ENCODE assay signal across 27 cellular contexts in genomic region chr17:77701996-77702395, GRCh38.
DNase-seq lines count a peak whose midpoint lies in the region; ATAC-seq and TF ChIP-seq lines count a peak whose summit lies in the region.
"Had no signal": no experiment of that assay in that cellular context is flagged by ENCODE, and none has a peak within 500 bp of the region (broad histone marks: within the 10 kb centered on the region; RNA-seq: fewer than 3 reads in every experiment).

No MANE protein-coding gene starts in this region.

- H3K4me3 ChIP-seq in GM23338 = no peak overlapping the region
- H3K4me3 ChIP-seq: GM12878 had no signal

- H3K9me3 Mint-ChIP-seq in GM23338 = peaks cover 52% of the 10 kb centered on the region
- H3K9me3 Mint-ChIP-seq in memory B cell = peaks cover 25% of the 10 kb centered on the region
- peaks cover 54% of the 10 kb centered on the region for H3K9me3 Mint-ChIP-seq in WTC11

- H3K4me1 ChIP-seq in GM23338 (ENCODE audit: insufficient read depth) = peaks cover 6% of the 10 kb centered on the region; the same call in 1 of the 2 replicates

- H3K27ac Mint-ChIP-seq in GM23338 (no peak overlapping the region), memory B cell (no peak overlapping the region), WTC11 (no peak overlapping the region)
- H3K27ac Mint-ChIP-seq: IgD-negative memory B cell had no signal

- H3K27me3 Mint-ChIP-seq in GM23338 (ENCODE audit: insufficient read depth, low read depth, poor library complexity) (peaks cover 14% of the 10 kb centered on the region), memory B cell (peaks cover 16% of the 10 kb centered on the region), WTC11 (ENCODE audit: low read depth) (peaks cover 30% of the 10 kb centered on the region)

- ATAC-seq in GM23338 = no peak
- peak; percentile 17 for ATAC-seq in memory B cell (ENCODE audit: low read depth)
- ATAC-seq in WTC11 = no peak
- ATAC-seq: GM12878, HCT116, PC-3, SK-N-SH treated with all-trans-retinoic acid at 6 μM for 48 hours had no signal

- no peak overlapping the region for H2AFZ ChIP-seq in GM23338

- DNase-seq in CD1c-positive myeloid dendritic cell (ENCODE audit: extremely low spot score) (peak; percentile 31), GM23338 (ENCODE audit: low spot score) (no peak), SK-MEL-5 (ENCODE audit: low read depth, low spot score) (peak; percentile 41), memory B cell (ENCODE audit: low spot score in 2 of 2) (no peak), NCI-H1417 treated with DMSO at 0.1 percent for 48 hours (lab: John Stamatoyannopoulos, UW) (no peak), WTC11 (ENCODE audit: low spot score) (no peak), SW480 (ENCODE audit: low spot score) (no peak)
- DNase-seq: C1 segment of cervical spinal cord; CD8-positive, alpha-beta memory T cell; DMS 273 treated with DMSO at 0.1 percent for 48 hours; DMS79; EL; GDM1; NCI-H1092 treated with DMSO at 0.1 percent for 48 hours; NCI-H1436 treated with DMSO at 0.1 percent for 48 hours; NCI-H187 treated with DMSO at 0.1 percent for 48 hours; NCI-H2171 treated with DMSO at 0.1 percent for 48 hours; NCI-H446; NCI-H524 treated with DMSO at 0.1 percent for 48 hours; NCI-H774; NK-92 treated with Interleukin-12 subunit alpha and Interleukin-12 subunit beta, amount 100 ng/mL, for 24 hours; PC-3 had no signal

- no peaks in the 10 kb centered on the region for H3K79me2 ChIP-seq in GM23338 (replicated peaks; ENCODE audit: insufficient read depth)

- H3K9me2 ChIP-seq in GM23338 (ENCODE audit: insufficient read depth) = no peaks in the 10 kb centered on the region

- H3K4me1 Mint-ChIP-seq in GM23338 (peaks cover 22% of the 10 kb centered on the region), memory B cell (no peaks in the 10 kb centered on the region), WTC11 (peaks cover 18% of the 10 kb centered on the region)
- H3K4me1 Mint-ChIP-seq: IgD-negative memory B cell had no signal

- no peak overlapping the region for H3K4me3 Mint-ChIP-seq in GM23338
- H3K4me3 Mint-ChIP-seq in memory B cell = no peak overlapping the region
- no peak overlapping the region for H3K4me3 Mint-ChIP-seq in WTC11
- H3K4me3 Mint-ChIP-seq: CD8-positive, alpha-beta memory T cell; IgD-negative memory B cell had no signal

- no peaks in the 10 kb centered on the region for H4K20me1 ChIP-seq in GM23338 (replicated peaks; ENCODE audit: insufficient read depth)

- in situ Hi-C loops in SK-MEL-5 (cut with HindIII; ENCODE audit: low pct_unique_long_range_greater_than_20kb, low sequenced_read_pairs) = no loop called here

- TF ChIP-seq CTCF in GM23338 (conservative IDR thresholded peaks at IDR 0.05; ENCODE audit: low read depth in 2 of 2) = no peak
- no peak for TF ChIP-seq CTCF in WTC11 (IDR thresholded peaks at IDR 0.05)

- no peaks in the 10 kb centered on the region for H3K27me3 ChIP-seq in GM23338 (ENCODE audit: insufficient read depth)

- POLR2A ChIA-PET in WTC11 (lab: Charles Lee) = no interaction called here

- peaks cover 43% of the 10 kb centered on the region; the same call in 2 of the 3 replicates for H3K36me3 Mint-ChIP-seq in GM23338 (ENCODE audit: low read depth)
- peaks cover 5% of the 10 kb centered on the region for H3K36me3 Mint-ChIP-seq in memory B cell
- H3K36me3 Mint-ChIP-seq in WTC11 = peaks cover 49% of the 10 kb centered on the region
- H3K36me3 Mint-ChIP-seq: IgD-negative memory B cell had no signal

- H3K4me2 ChIP-seq in GM23338 = peak overlapping the region; percentile 22; the same call in 1 of the 2 replicates

- peaks cover 11% of the 10 kb centered on the region; the same call in 1 of the 2 replicates for H3K36me3 ChIP-seq in GM23338 (ENCODE audit: insufficient read depth)

- H3K27ac ChIP-seq in GM23338 (ENCODE audit: low read depth) = no peak overlapping the region
- H3K27ac ChIP-seq: HL-60 had no signal

- no peaks in the 10 kb centered on the region for H3F3A ChIP-seq in GM23338 (replicated peaks; ENCODE audit: low read depth)

- CTCF ChIA-PET in WTC11 (lab: Charles Lee) = interaction anchor here (1.5 kb wide), 1 partner anchor 190 kb away, joined by 3 read pairs; no protein-coding TSS in a partner anchor

TF ChIP-seq in WTC11, 78 proteins besides CTCF, POLR2A, EP300 and RAD21 (continues in another document):
- TF ChIP-seq KAT7 (CRISPR knock-in tag; IDR thresholded peaks at IDR 0.05; ENCODE audit: borderline replicate concordance) (no peak), EMX1 (CRISPR knock-in tag; IDR thresholded peaks at IDR 0.05) (no peak), ZNF317 (CRISPR knock-in tag; IDR thresholded peaks at IDR 0.05; ENCODE audit: borderline replicate concordance, low read depth) (no peak), PRDM15 (CRISPR knock-in tag; IDR thresholded peaks at IDR 0.05) (no peak), ZSCAN18 (CRISPR knock-in tag; IDR thresholded peaks at IDR 0.05) (no peak), ZBTB43 (CRISPR knock-in tag; IDR thresholded peaks at IDR 0.05) (no peak), ZNF263 (CRISPR knock-in tag; IDR thresholded peaks at IDR 0.05; ENCODE audit: low read depth) (no peak), NFYB (CRISPR knock-in tag; conservative IDR thresholded peaks at IDR 0.05; ENCODE audit: low read depth) (no peak), MLX (CRISPR knock-in tag; IDR thresholded peaks at IDR 0.05) (no peak), ZNF416 (CRISPR knock-in tag; IDR thresholded peaks at IDR 0.05) (no peak)

Comparison
In these comparisons a context has a peak if more than half of its experiments do, and no peak if none do; other contexts are left out.
1. DNase-seq: peak in CD1c-positive myeloid dendritic cell (single experiment) and SK-MEL-5 (single experiment); none in GM23338 (single experiment), memory B cell (0 of 2), NCI-H1417 treated with DMSO at 0.1 percent for 48 hours (single experiment), WTC11 (single experiment) and SW480 (single experiment).